ENCODE assay signal across 8 cellular contexts in the genomic region with DNA sequence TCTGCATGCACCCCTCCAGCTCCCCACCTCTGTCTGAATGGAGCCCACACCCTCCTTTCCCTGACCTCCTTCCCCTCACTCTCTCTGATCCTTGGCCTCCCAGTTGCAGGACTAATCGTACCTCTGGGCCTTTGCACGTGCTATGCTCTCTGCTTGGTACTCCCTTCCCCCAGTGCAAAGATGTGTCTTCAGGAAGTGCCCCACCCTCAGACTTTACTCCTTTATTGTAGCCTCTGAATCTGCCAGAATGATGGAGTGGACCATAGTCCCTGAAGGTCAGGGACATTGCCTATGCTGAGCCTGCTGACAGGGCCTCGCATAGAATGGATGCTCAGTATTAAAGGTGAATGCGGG. TPM values are rescaled to one million over a fixed set of nuclear protein-coding genes. Genes with fewer than 3 reads are reported as not detected.
DNase-seq lines count a peak whose midpoint lies in the region; ATAC-seq and TF ChIP-seq lines count a peak whose summit lies in the region.

No MANE protein-coding gene starts in this region.

- H3K4me3 ChIP-seq in hepatocyte: no peak overlapping the region

- no peaks in the 10 kb centered on the region for H3K9me3 ChIP-seq in hepatocyte (ENCODE audit: low read depth)

- 53% methylated on average over 4 of the region's 4 CpGs for WGBS in hepatocyte (ENCODE audit: low lambda C conversion rate, missing lambda C conversion rate)

- peaks cover 0 to 2% (median 0%) of the 10 kb centered on the region in 3 donors for H3K9me3 Mint-ChIP-seq in IgD-negative memory B cell
- H3K9me3 Mint-ChIP-seq in WTC11: no peaks in the 10 kb centered on the region

- H3K4me1 Mint-ChIP-seq in IgD-negative memory B cell (peaks cover 21 to 32% (median 23%) of the 10 kb centered on the region in 3 donors), WTC11 (peaks cover 39% of the 10 kb centered on the region)

- H3K4me1 ChIP-seq in hepatocyte (ENCODE audit: insufficient read depth): peaks cover 33% of the 10 kb centered on the region

- POLR2A ChIA-PET in WTC11 (lab: Charles Lee): interaction anchor here (0.6 to 5.1 kb wide), 3 partner anchors 10 to 45 kb away, joined by 4 to 200 read pairs (median 51); no protein-coding TSS in a partner anchor

- TF ChIP-seq CTCF in WTC11 (IDR thresholded peaks at IDR 0.05) (no peak), hepatocyte (IDR thresholded peaks at IDR 0.05; ENCODE audit: poor library complexity) (no peak)

- no peaks in the 10 kb centered on the region for H3K36me3 ChIP-seq in hepatocyte (replicated peaks; ENCODE audit: insufficient read depth, low read depth)

- H3K4me2 ChIP-seq in hepatocyte: peak overlapping the region; percentile 82

- DNase-seq in WTC11 (ENCODE audit: low spot score) (no peak), hepatocyte (ENCODE audit: low spot score) (peak; percentile 74), NCI-H345 (lab: John Stamatoyannopoulos, UW) (no peak), COLO668 (lab: John Stamatoyannopoulos, UW; ENCODE audit: unreplicated experiment) (no peak), SK-N-DZ (ENCODE audit: low spot score) (no peak), DMS 273 treated with DMSO at 0.1 percent for 48 hours (lab: John Stamatoyannopoulos, UW) (no peak)
- peak; percentile 54 for DNase-seq in stimulated activated naive CD8-positive, alpha-beta T cell treated with anti-CD3 and anti-CD28 coated beads, Interleukin-15, Interleukin-2, amounts not matched to agents 100 U/mL and 50 U/mL, for 24 hours

- H3K27ac Mint-ChIP-seq in IgD-negative memory B cell (peak overlapping the region; percentile 97 to 100 (median 100)), WTC11 (peak overlapping the region; percentile 98)

- H3K27me3 ChIP-seq in hepatocyte: no peaks in the 10 kb centered on the region

- H3K79me2 ChIP-seq in hepatocyte: peaks cover 32% of the 10 kb centered on the region

- CTCF ChIA-PET in WTC11 (lab: Charles Lee): interaction anchor here (2.7 to 6.8 kb wide), 5 partner anchors 10 to 107 kb away, joined by 32 to 240 read pairs (median 63); partner anchors contain the start of gene LSM4

- no peak for ATAC-seq in WTC11
- ATAC-seq in stimulated activated naive CD8-positive, alpha-beta T cell treated with anti-CD3 and anti-CD28 coated beads, Interleukin-15, Interleukin-2, amounts not matched to agents 100 U/mL and 50 U/mL, for 24 hours: no peak

- H2AFZ ChIP-seq in hepatocyte: no peak overlapping the region

- H4K20me1 ChIP-seq in hepatocyte (ENCODE audit: insufficient read depth, poor library complexity, severe bottlenecking): peaks cover 24% of the 10 kb centered on the region

- peak overlapping the region; percentile 85 to 99 (median 95) for H3K4me3 Mint-ChIP-seq in IgD-negative memory B cell
- H3K4me3 Mint-ChIP-seq in WTC11: peak overlapping the region; percentile 73

- H3K27ac ChIP-seq in hepatocyte: peak overlapping the region; percentile 100

- H3K27me3 Mint-ChIP-seq in IgD-negative memory B cell (no peaks in the 10 kb centered on the region), WTC11 (ENCODE audit: low read depth) (peaks cover 9% of the 10 kb centered on the region)

- no peaks in the 10 kb centered on the region for H3K9me2 ChIP-seq in hepatocyte (replicated peaks; ENCODE audit: insufficient read depth)

- H3K36me3 Mint-ChIP-seq in IgD-negative memory B cell (peaks cover 7% of the 10 kb centered on the region), WTC11 (peaks cover 12% of the 10 kb centered on the region)

TF ChIP-seq in WTC11, 78 proteins besides CTCF, POLR2A, EP300 and RAD21:
- TF ChIP-seq GTF2I (CRISPR knock-in tag; conservative IDR thresholded peaks at IDR 0.05) (peak; percentile 90), FOXJ3 (CRISPR knock-in tag; IDR thresholded peaks at IDR 0.05; ENCODE audit: borderline replicate concordance) (no peak)
TF ChIP-seq in WTC11: peak in this region for 1.

RNA-seq across cellular contexts. Expression of gene JUND, which starts 1.3 kb away (rescaled TPM):
- polyA plus RNA-seq in IgD-negative memory B cell (164 TPM), hepatocyte (698 and 768 TPM in 2 replicates)
- total RNA-seq in WTC11 (2021) (121 to 137 TPM (median 133 TPM) in 3 replicates), hepatocyte (307 and 379 TPM in 2 replicates)
- 80.4 and 92.1 TPM in 2 replicates for polyA plus RNA-seq in SK-N-DZ (2014; cell fraction: cytosol; rRNA removed)
- 28.1 and 57.8 TPM in 2 replicates for polyA plus RNA-seq in SK-N-DZ (2014; cell fraction: nucleus; rRNA removed)

RNA-seq across cellular contexts. Expression of gene IQCN, which starts 8.5 kb away (rescaled TPM):
- 1.4 TPM for polyA plus RNA-seq in IgD-negative memory B cell
- 0.46 to 1.0 TPM (median 0.61 TPM) in 3 replicates for total RNA-seq in WTC11 (2021)
- total RNA-seq in hepatocyte: 3.7 and 3.9 TPM in 2 replicates
- polyA plus RNA-seq in hepatocyte: 1.5 and 2.3 TPM in 2 replicates
- 0.29 TPM in 1 of 2 replicates, not detected in the other for polyA plus RNA-seq in SK-N-DZ (2014; cell fraction: cytosol; rRNA removed)
- polyA plus RNA-seq in SK-N-DZ (2014; cell fraction: nucleus; rRNA removed): 0.04 and 1.1 TPM in 2 replicates

RNA-seq across cellular contexts. Expression of gene LSM4, which starts 40.1 kb away (rescaled TPM):
- polyA plus RNA-seq in IgD-negative memory B cell (137 TPM), hepatocyte (218 and 226 TPM in 2 replicates)
- total RNA-seq in WTC11 (2021) (373 to 434 TPM (median 409 TPM) in 3 replicates), hepatocyte (185 and 202 TPM in 2 replicates)
- 531 and 764 TPM in 2 replicates for polyA plus RNA-seq in SK-N-DZ (2014; cell fraction: cytosol; rRNA removed)
- 542 and 583 TPM in 2 replicates for polyA plus RNA-seq in SK-N-DZ (2014; cell fraction: nucleus; rRNA removed)

RNA-seq across cellular contexts. Expression of gene PDE4C, which starts 56.5 kb away (rescaled TPM):
- polyA plus RNA-seq in IgD-negative memory B cell (not detected), hepatocyte (0.10 and 0.47 TPM in 2 replicates)
- total RNA-seq in WTC11 (2021) (3.0 to 5.7 TPM (median 3.8 TPM) in 3 replicates), hepatocyte (0.43 and 0.72 TPM in 2 replicates)
- 9.0 and 9.9 TPM in 2 replicates for polyA plus RNA-seq in SK-N-DZ (2014; cell fraction: cytosol; rRNA removed)
- polyA plus RNA-seq in SK-N-DZ (2014; cell fraction: nucleus; rRNA removed): 49.1 and 53.2 TPM in 2 replicates

RNA-seq across cellular contexts. Expression of gene PGPEP1, which starts 57.6 kb away (rescaled TPM):
- polyA plus RNA-seq in IgD-negative memory B cell (8.4 TPM), hepatocyte (24.8 and 26.8 TPM in 2 replicates)
- total RNA-seq in WTC11 (2021) (39.2 to 68.1 TPM (median 40.8 TPM) in 3 replicates), hepatocyte (35.0 and 36.1 TPM in 2 replicates)
- polyA plus RNA-seq in SK-N-DZ (2014; cell fraction: cytosol; rRNA removed): 0.05 and 0.13 TPM in 2 replicates
- not detected in 2 replicates for polyA plus RNA-seq in SK-N-DZ (2014; cell fraction: nucleus; rRNA removed)

Comparison
In these comparisons a context has a peak if more than half of its experiments do, and no peak if none do; other contexts are left out.
1. DNase-seq: peak in hepatocyte (single experiment) and stimulated activated naive CD8-positive, alpha-beta T cell treated with anti-CD3 and anti-CD28 coated beads, Interleukin-15, Interleukin-2, amounts not matched to agents 100 U/mL and 50 U/mL, for 24 hours (single experiment); none in WTC11 (single experiment), NCI-H345 (single experiment), COLO668 (single experiment), SK-N-DZ (single experiment) and DMS 273 treated with DMSO at 0.1 percent for 48 hours (single experiment).